Comparison of ENCODE assay signal across 8 cellular contexts in genomic region chr18:3412528-3412927, GRCh38. TPM values are rescaled to one million over a fixed set of nuclear protein-coding genes. Genes with fewer than 3 reads are reported as not detected.
DNase-seq lines count a peak whose midpoint lies in the region; ATAC-seq, FAIRE-seq and TF ChIP-seq lines count a peak whose summit lies in the region.
"Not testable (repeated sequence)": the region's sequence is repeated elsewhere in the genome, so short reads cannot be mapped to it uniquely, and the experiment has no call there.

No MANE protein-coding gene starts in this region.

- H3K4me3 Mint-ChIP-seq in T-helper 17 cell (peak overlapping the region; percentile 33), MCF 10A (ENCODE audit: unreplicated experiment) (peak overlapping the region; percentile 64)
- peak overlapping the region; percentile 35 for H3K4me3 Mint-ChIP-seq in activated T-cell treated with anti-CD3 and anti-CD28 coated beads, Interleukin-2, amount 50 U/mL, for 4 hours
- H3K4me3 Mint-ChIP-seq in stimulated activated naive CD8-positive, alpha-beta T cell treated with anti-CD3 and anti-CD28 coated beads, Interleukin-15, Interleukin-2, amounts not matched to agents 100 ng/mL and 50 ng/mL, for 24 hours: not testable (repeated sequence)

- not testable (repeated sequence) for FAIRE-seq in HTR-8/SVneo (lab: Jason Lieb, UNC)
- peak; percentile 93 for FAIRE-seq in keratinocyte (lab: Jason Lieb, UNC)

- H3K27me3 ChIP-seq in keratinocyte (ENCODE audit: control insufficient read depth, extremely low read depth, insufficient read depth, low read length): not testable (repeated sequence)

- not testable (repeated sequence) for H3K9me1 ChIP-seq in keratinocyte (ENCODE audit: control insufficient read depth, extremely low read depth, insufficient read depth, low read length)

- not testable (repeated sequence) for H3K27me3 Mint-ChIP-seq in T-helper 17 cell; activated T-cell treated with anti-CD3 and anti-CD28 coated beads, Interleukin-2, amount 50 U/mL, for 4 hours (ENCODE audit: low read depth); MCF 10A (ENCODE audit: insufficient read depth, unreplicated experiment); stimulated activated naive CD8-positive, alpha-beta T cell treated with anti-CD3 and anti-CD28 coated beads, Interleukin-15, Interleukin-2, amounts not matched to agents 100 ng/mL and 50 ng/mL, for 24 hours

- BruUV-seq in MCF 10A (replicated peaks; lab: Mats Ljungman, UMichigan): not testable (repeated sequence)

- not testable (repeated sequence) for TF ChIP-seq CTCF in MCF 10A (IDR thresholded peaks at IDR 0.05; ENCODE audit: unreplicated experiment); keratinocyte (optimal IDR thresholded peaks at IDR 0.05 in 1 of 3, IDR thresholded peaks at IDR 0.05 in 1 of 3, conservative IDR thresholded peaks at IDR 0.05 in 1 of 3; ENCODE audit: extremely low read depth in 1 of 3, insufficient read depth in 2 of 3, low read length in 3 of 3)

- H4K20me1 ChIP-seq in keratinocyte (ENCODE audit: control insufficient read depth, extremely low read depth, insufficient read depth, low read length): not testable (repeated sequence)

- H3K27ac Mint-ChIP-seq in T-helper 17 cell: not testable (repeated sequence)
- H3K27ac Mint-ChIP-seq in MCF 10A (ENCODE audit: low read depth, unreplicated experiment): peak overlapping the region; percentile 57
- H3K27ac Mint-ChIP-seq in stimulated activated naive CD8-positive, alpha-beta T cell treated with anti-CD3 and anti-CD28 coated beads, Interleukin-15, Interleukin-2, amounts not matched to agents 100 ng/mL and 50 ng/mL, for 24 hours: peak overlapping the region; percentile 70

- H2AFZ ChIP-seq in keratinocyte (ENCODE audit: control insufficient read depth, low read length): not testable (repeated sequence)

- POLR2A ChIA-PET in MCF 10A (lab: Yijun Ruan, JAX): interaction anchor here (0.7 to 1.8 kb wide), 4 partner anchors 11 to 115 kb away, joined by 4 to 13 read pairs (median 6); no protein-coding TSS in a partner anchor

- dilution Hi-C loops in keratinocyte (cut with MboI; ENCODE audit: extremely low pct_ligation_motif_present, low sequenced_read_pairs): not testable (repeated sequence)

- peak; percentile 14 for ATAC-seq in T-helper 17 cell
- ATAC-seq in activated T-cell treated with anti-CD3 and anti-CD28 coated beads, Interleukin-2, amount 50 U/mL, for 4 hours: peak; percentile 84 to 91

- peak overlapping the region; percentile 83 for H3K4me2 ChIP-seq in keratinocyte (ENCODE audit: control insufficient read depth, extremely low read depth, insufficient read depth, low read depth, low read length)

- DNase-seq in DMS53 treated with DMSO at 0.1 percent for 48 hours (lab: John Stamatoyannopoulos, UW; ENCODE audit: unreplicated experiment) (peak; percentile 92), HTR-8/SVneo (ENCODE audit: insufficient read length, low spot score) (peak; percentile 41), MCF 10A (ENCODE audit: unreplicated experiment) (peak; percentile 30), keratinocyte (ENCODE audit: low read depth, low spot score) (peak; percentile 57)
- not testable (repeated sequence) for DNase-seq in T-helper 17 cell
- peak; percentile 11 for DNase-seq in activated T-cell treated with anti-CD3 and anti-CD28 coated beads, Interleukin-2, amount 50 U/mL, for 4 hours
- peak; percentile 26 to 35 (median 34) for DNase-seq in stimulated activated CD4-positive, alpha-beta T cell treated with anti-CD3 and anti-CD28 coated beads, Interleukin-12 subunit alpha, Interleukin-12 subunit beta, amount 100 ng/mL, for 48 hours (ENCODE audit: low read depth in 2 of 3, low spot score in 1 of 3)

- not testable (repeated sequence) for H3K9me3 ChIP-seq in T-helper 17 cell (ENCODE audit: control insufficient read depth, low read length, poor library complexity, severe bottlenecking); keratinocyte (ENCODE audit: control insufficient read depth, low read depth, low read length)

- H3K27ac ChIP-seq in keratinocyte (ENCODE audit: control insufficient read depth, insufficient read depth, low read length): peak overlapping the region; percentile 74

- H3K4me1 Mint-ChIP-seq in T-helper 17 cell: not testable (repeated sequence)
- peaks cover 12% of the 10 kb centered on the region for H3K4me1 Mint-ChIP-seq in activated T-cell treated with anti-CD3 and anti-CD28 coated beads, Interleukin-2, amount 50 U/mL, for 4 hours (ENCODE audit: low read depth)
- H3K4me1 Mint-ChIP-seq in MCF 10A (ENCODE audit: insufficient read depth, unreplicated experiment): peaks cover 11% of the 10 kb centered on the region
- H3K4me1 Mint-ChIP-seq in stimulated activated naive CD8-positive, alpha-beta T cell treated with anti-CD3 and anti-CD28 coated beads, Interleukin-15, Interleukin-2, amounts not matched to agents 100 ng/mL and 50 ng/mL, for 24 hours (ENCODE audit: low read depth): peaks cover 25% of the 10 kb centered on the region

- peaks cover 21% of the 10 kb centered on the region for H3K4me1 ChIP-seq in keratinocyte (ENCODE audit: control insufficient read depth, extremely low read depth, insufficient read depth, low read length)

- H3K36me3 ChIP-seq in keratinocyte (ENCODE audit: control insufficient read depth in 2 of 2, extremely low read depth in 1 of 2, insufficient read depth in 2 of 2, low read length in 2 of 2): not testable (repeated sequence)

- not testable (repeated sequence) for H3K79me2 ChIP-seq in keratinocyte (ENCODE audit: control insufficient read depth, insufficient read depth, low read length)

- CTCF ChIA-PET in MCF 10A (lab: Yijun Ruan, JAX): interaction anchor here (0.9 to 1.2 kb wide), 3 partner anchors 34 to 1995 kb away, joined by 3 to 4 read pairs (median 4); no protein-coding TSS in a partner anchor

- intact Hi-C loops in MCF 10A (cut with micrococcal nuclease): not testable (repeated sequence)

- peak overlapping the region in 1 of 3 experiments; percentile 60 for H3K4me3 ChIP-seq in keratinocyte (ENCODE audit: control insufficient read depth in 2 of 3, extremely low read depth in 1 of 3, insufficient read depth in 2 of 3, low read depth in 1 of 3, low read length in 3 of 3)

- H3K9me3 Mint-ChIP-seq in activated T-cell treated with anti-CD3 and anti-CD28 coated beads, Interleukin-2, amount 50 U/mL, for 4 hours; MCF 10A (ENCODE audit: unreplicated experiment); stimulated activated naive CD8-positive, alpha-beta T cell treated with anti-CD3 and anti-CD28 coated beads, Interleukin-15, Interleukin-2, amounts not matched to agents 100 ng/mL and 50 ng/mL, for 24 hours: not testable (repeated sequence)

- peak overlapping the region; percentile 24 for H3K9ac ChIP-seq in keratinocyte (ENCODE audit: control insufficient read depth, extremely low read depth, insufficient read depth, low read length)

- not testable (repeated sequence) for H3K36me3 Mint-ChIP-seq in T-helper 17 cell (ENCODE audit: low read depth); activated T-cell treated with anti-CD3 and anti-CD28 coated beads, Interleukin-2, amount 50 U/mL, for 4 hours (ENCODE audit: insufficient read depth); MCF 10A (ENCODE audit: insufficient read depth, unreplicated experiment); stimulated activated naive CD8-positive, alpha-beta T cell treated with anti-CD3 and anti-CD28 coated beads, Interleukin-15, Interleukin-2, amounts not matched to agents 100 ng/mL and 50 ng/mL, for 24 hours (ENCODE audit: low read depth)

RNA-seq across cellular contexts. Expression of gene TGIF1, which starts 37.4 kb away (rescaled TPM):
- total RNA-seq in T-helper 17 cell (10 to 100 TPM; 56.3 to 71.7 TPM), MCF 10A (2022) (161 and 172 TPM in 2 replicates)
- total RNA-seq in activated T-cell treated with anti-CD3 and anti-CD28 coated beads, Interleukin-2, amount 50 U/mL, for 4 hours: 10 to 100 TPM; 19.8 to 35.0 (median 34.8) TPM
- polyA plus RNA-seq in keratinocyte: 111 to 187 TPM (median 115 TPM) in 3 replicates
- polyA plus RNA-seq in keratinocyte (2011; ENCODE audit: low read depth): 163 TPM
- polyA plus RNA-seq in keratinocyte (2011; cell fraction: cytosol; rRNA removed): 115 and 141 TPM in 2 replicates
- 323 and 359 TPM in 2 replicates for polyA plus RNA-seq in keratinocyte (2011; cell fraction: nucleus; rRNA removed)
- 66.2 and 105 TPM in 2 replicates for polyA plus RNA-seq in keratinocyte (2012; ENCODE audit: low replicate concordance)
- polyA minus RNA-seq in keratinocyte: 134 to 144 TPM (median 142 TPM) in 3 replicates
- polyA minus RNA-seq in keratinocyte (2011; cell fraction: cytosol; rRNA and poly(A)+ RNA removed): 54.9 TPM
- 79.0 and 130 TPM in 2 replicates for polyA minus RNA-seq in keratinocyte (2011; cell fraction: nucleus; rRNA and poly(A)+ RNA removed)
